In genomic region chr10:62681211-62681940, GRCh38 we compare ENCODE assay signal across 8 cellular contexts.
DNase-seq lines count a peak whose midpoint lies in the region; ATAC-seq and TF ChIP-seq lines count a peak whose summit lies in the region.

No MANE protein-coding gene starts in this region.

- H3K4me1 ChIP-seq in right lobe of liver (no peaks in the 10 kb centered on the region), transverse colon (no peaks in the 10 kb centered on the region), aorta (ENCODE audit: control insufficient read depth in 1 of 2, insufficient read depth in 2 of 2, low read length in 2 of 2) (no peaks in the 10 kb centered on the region)

- TF ChIP-seq POLR2A in right lobe of liver (IDR thresholded peaks at IDR 0.05) (no peak), transverse colon (IDR thresholded peaks at IDR 0.05) (no peak)

- in situ Hi-C loops in KBM-7 (cut with MboI; ENCODE audit: low pct_unique_long_range_greater_than_20kb, low sequenced_read_pairs) (no loop called here), transverse colon (cut with MboI; ENCODE audit: low pct_ligation_motif_present in 1 of 4, low pct_unique_long_range_greater_than_20kb in 1 of 4, low sequenced_read_pairs in 3 of 4) (no loop called here)

- H3K4me3 ChIP-seq in right lobe of liver = no peak overlapping the region
- H3K4me3 ChIP-seq in transverse colon = no peak overlapping the region
- no peak overlapping the region for H3K4me3 ChIP-seq in aorta (ENCODE audit: low read length in 2 of 2)

- TF ChIP-seq CTCF in right lobe of liver (IDR thresholded peaks at IDR 0.05) (no peak), transverse colon (IDR thresholded peaks at IDR 0.05) (no peak)

- H3K36me3 ChIP-seq in right lobe of liver (no peaks in the 10 kb centered on the region), transverse colon (no peaks in the 10 kb centered on the region), aorta (ENCODE audit: control insufficient read depth in 1 of 2, insufficient read depth in 2 of 2, low read length in 1 of 2) (no peaks in the 10 kb centered on the region)

- H3K27me3 ChIP-seq in right lobe of liver = no peaks in the 10 kb centered on the region
- H3K27me3 ChIP-seq in transverse colon = no peaks in the 10 kb centered on the region
- no peaks in the 10 kb centered on the region for H3K27me3 ChIP-seq in aorta (ENCODE audit: control insufficient read depth in 1 of 2, insufficient read depth in 2 of 2, low read length in 1 of 2)

- 27% methylated on average over 8 of the region's 8 CpGs for WGBS in right lobe of liver (ENCODE audit: insufficient coverage, low coverage, low lambda C conversion rate, missing lambda C conversion rate)
- WGBS in transverse colon (ENCODE audit: low coverage in 1 of 2), 2 donors = 53 to 59% methylated on average over 4 to 8 of the region's 8 CpGs
- 64 to 65% methylated on average over 8 of the region's 8 CpGs for WGBS in aorta, 2 donors

- peak; percentile 4 for DNase-seq in EL
- peak; percentile 77 for DNase-seq in KBM-7
- DNase-seq in activated CD8-positive, alpha-beta memory T cell treated with anti-CD3 and anti-CD28 coated beads, Interleukin-2, amount 50 U/mL, for 4 hours = peak; percentile 79
- no peak for DNase-seq in right lobe of liver
- DNase-seq in transverse colon = peak; percentile 40
- no peak for DNase-seq in DMS 273 (lab: John Stamatoyannopoulos, UW; ENCODE audit: unreplicated experiment)
- DNase-seq in aorta = no peak

- ATAC-seq in GM21619 (IDR thresholded peaks at IDR 0.05; ENCODE audit: unreplicated experiment) (peak; percentile 92), right lobe of liver (peak; percentile 21 to 42 (median 38)), aorta (ENCODE audit: low FRiP score) (no peak)

- intact Hi-C loops in right lobe of liver (cut with DNase I) = no loop called here
- intact Hi-C loops in transverse colon (cut with DNase I; ENCODE audit: low total_unique reads) = no loop called here
- intact Hi-C loops in aorta (cut with DNase I) = no loop called here

- H3K27ac ChIP-seq in right lobe of liver = no peak overlapping the region
- no peak overlapping the region for H3K27ac ChIP-seq in transverse colon
- no peak overlapping the region for H3K27ac ChIP-seq in aorta (ENCODE audit: low read depth in 1 of 2, low read length in 2 of 2)

- no peak for TF ChIP-seq EP300 in transverse colon (IDR thresholded peaks at IDR 0.05; ENCODE audit: low read depth)

- H3K9me3 ChIP-seq in right lobe of liver (no peaks in the 10 kb centered on the region), transverse colon (no peaks in the 10 kb centered on the region), aorta (ENCODE audit: control insufficient read depth, low read length) (peaks cover 2% of the 10 kb centered on the region)

Comparison
In these comparisons a context has a peak if more than half of its experiments do, and no peak if none do; other contexts are left out.
1. DNase-seq: peak in EL (single experiment), KBM-7 (single experiment), activated CD8-positive, alpha-beta memory T cell treated with anti-CD3 and anti-CD28 coated beads, Interleukin-2, amount 50 U/mL, for 4 hours (single experiment) and transverse colon (single experiment); none in right lobe of liver (0 of 3), DMS 273 (single experiment) and aorta (0 of 2).